In the genomic region with DNA sequence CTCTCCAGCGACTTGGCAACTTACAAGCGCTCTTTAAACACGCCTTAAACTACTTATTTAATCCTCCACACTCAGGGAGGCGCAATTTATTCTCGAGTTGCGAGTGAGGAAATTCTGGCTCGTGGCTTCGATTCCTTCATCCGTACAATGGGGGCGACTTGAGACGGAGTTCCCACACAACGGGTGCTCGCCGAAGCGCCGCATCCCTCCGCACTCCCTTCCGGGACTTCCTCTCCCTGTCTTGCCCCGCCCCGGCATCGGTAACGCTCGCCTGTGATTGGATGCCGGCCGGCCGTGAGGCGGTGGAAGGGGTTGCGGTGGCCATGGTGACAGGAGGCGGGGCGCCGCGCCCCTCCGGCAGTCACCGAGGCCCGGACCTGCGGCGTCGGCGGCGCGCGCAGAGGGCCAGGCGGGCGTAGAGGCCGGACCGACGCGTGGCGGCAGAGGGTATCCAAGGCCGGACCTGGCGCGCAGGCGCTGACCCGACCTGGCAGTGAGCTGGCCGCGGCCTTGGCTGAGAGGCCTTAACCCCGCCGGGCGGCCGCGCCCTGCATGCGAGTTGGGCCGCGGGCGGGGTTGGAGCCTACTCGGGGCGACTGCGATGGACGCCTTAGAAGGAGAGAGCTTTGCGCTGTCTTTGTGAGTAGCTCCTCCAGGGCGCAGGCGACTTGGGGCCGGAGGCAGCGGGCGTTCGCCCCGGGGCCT, we compare ENCODE assay signal across 8 cellular contexts. TPM values are rescaled to one million over a fixed set of nuclear protein-coding genes. Genes with fewer than 3 reads are reported as not detected.
DNase-seq lines count a peak whose midpoint lies in the region; ATAC-seq and TF ChIP-seq lines count a peak whose summit lies in the region.

Gene ARL2BP (plus strand): TSS at position 493 of the 705 bp plus-strand sequence. CDS start 109 bp downstream, at position 602.

- peak within 1 kb of the TSS; percentile 79 to 81 for H3K4me3 ChIP-seq in ascending aorta
- H3K4me3 ChIP-seq in right cardiac atrium (ENCODE audit: low read length), result peak within 1 kb of the TSS; percentile 75
- H3K4me3 ChIP-seq in vagina, result peak within 1 kb of the TSS; percentile 71 to 90

- TF ChIP-seq CTCF in ascending aorta (IDR thresholded peaks at IDR 0.05) (no peak), vagina (IDR thresholded peaks at IDR 0.05) (no peak)

- ATAC-seq in GM18498 (IDR thresholded peaks at IDR 0.05; ENCODE audit: unreplicated experiment), result peak; percentile 94
- ATAC-seq in HG02938 (IDR thresholded peaks at IDR 0.05; ENCODE audit: unreplicated experiment), result peak; percentile 90
- ATAC-seq in right cardiac atrium, result peak; percentile 99

- peak in 1 of 2 donors; percentile 63 for TF ChIP-seq POLR2A in vagina (IDR thresholded peaks at IDR 0.05)

- peaks cover 2 to 12% of the 10 kb centered on the region in 2 donors for H3K4me1 ChIP-seq in ascending aorta
- H3K4me1 ChIP-seq in right cardiac atrium (ENCODE audit: control insufficient read depth, insufficient read depth, low read length), result no peaks in the 10 kb centered on the region
- H3K4me1 ChIP-seq in vagina, result peaks cover 12% of the 10 kb centered on the region

- H3K9me3 ChIP-seq in ascending aorta (no peaks in the 10 kb centered on the region), right cardiac atrium (ENCODE audit: control insufficient read depth, low read length) (no peaks in the 10 kb centered on the region), vagina (no peaks in the 10 kb centered on the region)

- H3K27me3 ChIP-seq in ascending aorta (no peaks in the 10 kb centered on the region), right cardiac atrium (ENCODE audit: control insufficient read depth, insufficient read depth) (no peaks in the 10 kb centered on the region), vagina (no peaks in the 10 kb centered on the region)

- H3K36me3 ChIP-seq in ascending aorta, result peaks cover 18 to 27% of the 10 kb centered on the region in 2 donors
- peaks cover 0 to 28% of the 10 kb centered on the region in 2 donors for H3K36me3 ChIP-seq in vagina

- WGBS in right cardiac atrium, result under 1% methylated on average over 77 of the region's 77 CpGs

- H3K27ac ChIP-seq in ascending aorta (peak within 1 kb of the TSS; percentile 92 to 96), right cardiac atrium (ENCODE audit: low read length) (peak within 1 kb of the TSS; percentile 77), vagina (peak within 1 kb of the TSS; percentile 87)

- peak; percentile 48 for DNase-seq in NCI-H187 treated with DMSO at 0.1 percent for 48 hours (lab: John Stamatoyannopoulos, UW)
- peak; percentile 97 to 99 for DNase-seq in ascending aorta (ENCODE audit: low spot score in 2 of 2)
- DNase-seq in right cardiac atrium, result peak; percentile 99 to 100 (median 99)
- peak; percentile 99 for DNase-seq in putamen (ENCODE audit: low spot score)
- peak in 1 of 2 donors; percentile 99 for DNase-seq in vagina (ENCODE audit: extremely low spot score in 2 of 2)

- intact Hi-C loops in T-helper 2 cell treated with Interferon-gamma antibody and Interleukin-4, amounts not matched to agents 100 ng/mL and 5 ng/mL, for 36 hours (cut with micrococcal nuclease), result loop anchor here (1.0 to 10.0 kb wide), 4 partner anchors 32 to 790 kb away; partner anchors contain the start of genes NUDT21, OGFOD1, PSME3IP1 and RSPRY1
- intact Hi-C loops in ascending aorta (cut with DNase I), result loop anchor here (1.0 to 10.0 kb wide), 7 partner anchors 50 to 490 kb away; partner anchors contain the start of genes CX3CL1, KATNB1, PSME3IP1 and RSPRY1
- intact Hi-C loops in right cardiac atrium (cut with DNase I), result loop anchor here in 1 of 4 donors (5.0 kb wide), 1 partner anchor 52 kb away; no protein-coding TSS in a partner anchor
- intact Hi-C loops in vagina (cut with DNase I), result loop anchor here (10.0 kb wide), 1 partner anchor 60 kb away; the partner anchor contains the start of genes PSME3IP1 and RSPRY1

RNA-seq across cellular contexts. Expression of gene ARL2BP, which starts in this region (rescaled TPM):
- total RNA-seq in T-helper 2 cell treated with Interferon-gamma antibody and Interleukin-4, amounts not matched to agents 100 ng/mL and 5 ng/mL, for 36 hours, result 36.2 TPM in 2 replicates
- 44.1 TPM for total RNA-seq in ascending aorta
- total RNA-seq in right cardiac atrium, result 10 to 100 TPM; 44.8 to 58.4 (median 52.0) TPM
- 51.6 TPM for polyA plus RNA-seq in right cardiac atrium
- 44.7 TPM for total RNA-seq in vagina
